19 cellular contexts compared by ENCODE assay signal in the genomic region with DNA sequence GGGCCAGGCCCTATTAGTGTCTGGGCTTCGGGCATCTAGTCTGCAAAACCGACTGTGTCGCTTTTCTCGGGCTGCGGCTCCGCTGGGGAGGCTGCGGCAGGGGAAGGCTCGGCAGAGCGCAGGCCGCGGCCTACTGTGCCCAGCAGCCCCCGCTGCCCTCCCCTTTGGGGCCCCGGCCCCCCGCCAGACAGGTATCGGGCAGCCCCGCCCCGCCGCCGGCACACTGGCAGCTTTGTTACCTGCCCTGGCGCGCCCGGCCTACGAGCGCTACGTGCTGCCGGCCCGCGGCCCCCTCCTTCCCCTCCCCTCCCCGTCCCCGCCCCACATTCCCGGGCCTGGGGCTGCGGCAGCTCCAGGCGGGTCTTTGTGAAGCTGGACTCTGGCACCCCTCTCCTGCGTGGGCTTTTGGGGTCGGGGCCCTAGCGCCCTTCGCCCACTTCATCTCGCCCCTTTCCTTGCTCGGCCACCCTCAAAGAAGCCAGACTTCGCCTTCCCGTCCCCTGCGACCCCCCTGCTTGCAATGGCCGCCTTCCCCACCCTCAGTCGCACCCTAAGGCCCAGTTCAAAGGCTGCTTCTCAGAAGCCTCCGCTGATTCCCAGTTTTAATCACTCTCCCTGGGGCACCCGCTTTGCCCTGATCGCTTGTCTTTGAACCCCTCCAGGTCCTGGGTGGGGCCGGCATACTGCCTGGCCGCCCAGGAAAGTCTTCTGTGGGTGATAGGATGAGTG. TPM values are rescaled to one million over a fixed set of nuclear protein-coding genes. Genes with fewer than 3 reads are reported as not detected.
A peak's percentile ranks its signal among the peaks of the same experiment; 100 is the strongest.
DNase-seq lines count a peak whose midpoint lies in the region; ATAC-seq and TF ChIP-seq lines count a peak whose summit lies in the region.
"Had no signal": no experiment of that assay in that cellular context is flagged by ENCODE, and none has a peak within 500 bp of the region (broad histone marks: within the 10 kb centered on the region; RNA-seq: fewer than 3 reads in every experiment).

No MANE protein-coding gene starts in this region.

- H3K27me3 ChIP-seq in H7 (ENCODE audit: control insufficient read depth, insufficient read depth, low read length) = no peaks in the 10 kb centered on the region
- H3K27me3 ChIP-seq in prostate gland (replicated peaks; ENCODE audit: insufficient read depth) = no peaks in the 10 kb centered on the region
- peaks cover 0 to 26% (median 10%) of the 10 kb centered on the region in 9 donors for H3K27me3 ChIP-seq in heart left ventricle
- H3K27me3 ChIP-seq: ascending aorta, SJCRH30 had no signal

- no peak for TF ChIP-seq CTCF in prostate gland (IDR thresholded peaks at IDR 0.05)
- no peak for TF ChIP-seq CTCF in heart left ventricle (IDR thresholded peaks at IDR 0.05)

- H3K27ac Mint-ChIP-seq in activated naive CD4-positive, alpha-beta T cell treated with anti-CD3 and anti-CD28 coated beads, Interleukin-2, amount 10 ng/mL, durations not matched to agents 7 days and 5 days = no peak overlapping the region
- H3K27ac Mint-ChIP-seq: activated CD4-positive, alpha-beta memory T cell treated with anti-CD3 and anti-CD28 coated beads, Interleukin-2, amount 10 ng/mL, durations not matched to agents 7 days and 5 days; activated T-helper 2 cell treated with anti-CD3 and anti-CD28 coated beads, Interferon-gamma antibody, Interleukin-2, Interleukin-4, amounts not matched to agents 10 μg/mL and 5 μg/mL and 100 μg/mL, durations not matched to agents 14 hours and 24 hours and 36 hours had no signal

- TF ChIP-seq POLR2A in prostate gland (IDR thresholded peaks at IDR 0.05) = no peak
- no peak for TF ChIP-seq POLR2A in heart left ventricle (IDR thresholded peaks at IDR 0.05)

- H3K36me3 ChIP-seq in H7 (replicated peaks; ENCODE audit: control insufficient read depth, insufficient read depth, low read length) (no peaks in the 10 kb centered on the region), prostate gland (no peaks in the 10 kb centered on the region), heart left ventricle (no peaks in the 10 kb centered on the region)
- H3K36me3 ChIP-seq: ascending aorta, gastrocnemius medialis, SJCRH30, transverse colon had no signal

- H3K27ac ChIP-seq in prostate gland (peak overlapping the region; percentile 15 to 43), heart left ventricle (no peak overlapping the region)
- H3K27ac ChIP-seq: ascending aorta, gastrocnemius medialis, SJCRH30, transverse colon had no signal

- H3K4me3 ChIP-seq in H7 (ENCODE audit: insufficient read depth, low read depth, low read length) = peak overlapping the region; percentile 15; the same call in 1 of the 2 replicates
- peak overlapping the region in 1 of 2 donors; percentile 16 for H3K4me3 ChIP-seq in prostate gland
- no peak overlapping the region for H3K4me3 ChIP-seq in heart left ventricle
- H3K4me3 ChIP-seq: ascending aorta, gastrocnemius medialis, SJCRH30, transverse colon had no signal

- DNase-seq in H7 = peak; percentile 94
- DNase-seq in SW480 (ENCODE audit: low spot score) = peak; percentile 93
- peak; percentile 82 for DNase-seq in iPS-NIHi7 (ENCODE audit: extremely low spot score)
- peak; percentile 77 for DNase-seq in prostate gland (ENCODE audit: low spot score)
- DNase-seq in HCEC 1CT = no peak
- no peak for DNase-seq in central memory CD4-positive, alpha-beta T cell
- no peak for DNase-seq in activated naive CD4-positive, alpha-beta T cell treated with anti-CD3 and anti-CD28 coated beads, Interleukin-2, amount 10 ng/mL, durations not matched to agents 7 days and 5 days
- no peak for DNase-seq in heart left ventricle
- DNase-seq: activated CD4-positive, alpha-beta memory T cell treated with anti-CD3 and anti-CD28 coated beads, Interleukin-2, amount 10 ng/mL, durations not matched to agents 7 days and 5 days; DND-41; effector CD4-positive, alpha-beta T cell; gastrocnemius medialis; left ventricle myocardium superior; NCI-H2081 treated with DMSO at 0.1 percent for 48 hours; NK-92 treated with Interleukin-12 subunit alpha and Interleukin-12 subunit beta, amount 100 ng/mL, for 24 hours; SJCRH30; transverse colon had no signal

- 49% methylated on average over 41 of the region's 49 CpGs for WGBS in prostate gland
- 54 to 83% (median 63%) methylated on average over 26 to 49 of the region's 49 CpGs for WGBS in heart left ventricle, 4 donors

- peaks cover 34% of the 10 kb centered on the region for H3K27me3 Mint-ChIP-seq in activated naive CD4-positive, alpha-beta T cell treated with anti-CD3 and anti-CD28 coated beads, Interleukin-2, amount 10 ng/mL, durations not matched to agents 7 days and 5 days

- no peak overlapping the region for H3K4me3 Mint-ChIP-seq in activated naive CD4-positive, alpha-beta T cell treated with anti-CD3 and anti-CD28 coated beads, Interleukin-2, amount 10 ng/mL, durations not matched to agents 7 days and 5 days
- H3K4me3 Mint-ChIP-seq: activated CD4-positive, alpha-beta memory T cell treated with anti-CD3 and anti-CD28 coated beads, Interleukin-2, amount 10 ng/mL, durations not matched to agents 7 days and 5 days had no signal

- no peaks in the 10 kb centered on the region for H3K9me3 Mint-ChIP-seq in activated naive CD4-positive, alpha-beta T cell treated with anti-CD3 and anti-CD28 coated beads, Interleukin-2, amount 10 ng/mL, durations not matched to agents 7 days and 5 days
- H3K9me3 Mint-ChIP-seq: activated CD4-positive, alpha-beta memory T cell treated with anti-CD3 and anti-CD28 coated beads, Interleukin-2, amount 10 ng/mL, durations not matched to agents 7 days and 5 days; activated T-helper 2 cell treated with anti-CD3 and anti-CD28 coated beads, Interferon-gamma antibody, Interleukin-2, Interleukin-4, amounts not matched to agents 10 μg/mL and 5 μg/mL and 100 μg/mL, durations not matched to agents 14 hours and 24 hours and 36 hours had no signal

- H3K4me1 ChIP-seq in prostate gland (replicated peaks) (no peaks in the 10 kb centered on the region), heart left ventricle (no peaks in the 10 kb centered on the region)
- H3K4me1 ChIP-seq: ascending aorta, gastrocnemius medialis, transverse colon had no signal

- H3K4me1 Mint-ChIP-seq in activated naive CD4-positive, alpha-beta T cell treated with anti-CD3 and anti-CD28 coated beads, Interleukin-2, amount 10 ng/mL, durations not matched to agents 7 days and 5 days = peaks cover 3% of the 10 kb centered on the region
- H3K4me1 Mint-ChIP-seq: activated CD4-positive, alpha-beta memory T cell treated with anti-CD3 and anti-CD28 coated beads, Interleukin-2, amount 10 ng/mL, durations not matched to agents 7 days and 5 days had no signal

- intact Hi-C loops in prostate gland (cut with DNase I) = no loop called here
- intact Hi-C loops in heart left ventricle (cut with DNase I) = no loop called here

- ATAC-seq in heart left ventricle = no peak
- ATAC-seq: gastrocnemius medialis, left ventricle myocardium superior had no signal

- CTCF ChIA-PET in activated naive CD4-positive, alpha-beta T cell treated with anti-CD3 and anti-CD28 coated beads, Interleukin-2, amount 10 ng/mL, durations not matched to agents 7 days and 5 days (lab: Charles Lee) = no interaction called here

- H3K36me3 Mint-ChIP-seq in activated naive CD4-positive, alpha-beta T cell treated with anti-CD3 and anti-CD28 coated beads, Interleukin-2, amount 10 ng/mL, durations not matched to agents 7 days and 5 days = no peaks in the 10 kb centered on the region

- H3K9me3 ChIP-seq in prostate gland = no peaks in the 10 kb centered on the region
- H3K9me3 ChIP-seq in heart left ventricle = no peaks in the 10 kb centered on the region
- H3K9me3 ChIP-seq: ascending aorta, gastrocnemius medialis, SJCRH30, transverse colon had no signal

RNA-seq across cellular contexts. Expression of a gene that starts 48.9 kb away (rescaled TPM):
- total RNA-seq in H7 (2014; rRNA removed; shearing (Covaris generic)) = 90.9 and 93.7 TPM in 2 replicates
- total RNA-seq in prostate gland = 100 to 1,000 TPM in 1 of 2 donors, 10 to 100 TPM in 1; 83.9 to 159 TPM
- 10 to 100 TPM; 19.0 to 88.1 (median 29.9) TPM for total RNA-seq in heart left ventricle
- polyA plus RNA-seq in heart left ventricle = 100 to 1,000 TPM in 1 of 2 donors, 10 to 100 TPM in 1; 10.6 to 196 TPM

Comparison
In these comparisons a context has a peak if more than half of its experiments do, and no peak if none do; other contexts are left out.
1. DNase-seq: peak in H7 (single experiment), SW480 (single experiment), iPS-NIHi7 (single experiment) and prostate gland (single experiment); none in HCEC 1CT (single experiment), central memory CD4-positive, alpha-beta T cell (single experiment), activated naive CD4-positive, alpha-beta T cell treated with anti-CD3 and anti-CD28 coated beads, Interleukin-2, amount 10 ng/mL, durations not matched to agents 7 days and 5 days (single experiment) and heart left ventricle (0 of 5).
2. H3K27ac ChIP-seq: peak in prostate gland (2 of 2); none in heart left ventricle (0 of 12).